Comparison of ENCODE assay signal across 1 cellular context in genomic region chr11:119368121-119369034, GRCh38.
TF ChIP-seq lines count a peak whose summit lies in the region.

No MANE protein-coding gene starts in this region.

TF ChIP-seq in HepG2, 621 proteins besides CTCF, POLR2A, EP300 and RAD21 (continued from another document and continues in another):
- TF ChIP-seq ZNF770 (CRISPR knock-in tag; IDR thresholded peaks at IDR 0.05) (peak; percentile 30; the same call in 1 of the 2 replicates), ZNF678 (CRISPR knock-in tag; IDR thresholded peaks at IDR 0.05) (0 out of 2 replicates have a peak, but pooled peaks have one; percentile 50), ZBTB34 (CRISPR knock-in tag; IDR thresholded peaks at IDR 0.05) (no peak), NAIF1 (CRISPR knock-in tag; IDR thresholded peaks at IDR 0.05; ENCODE audit: borderline replicate concordance) (0 out of 2 replicates have a peak, but pooled peaks have one; percentile 48), HOXA7 (CRISPR knock-in tag; IDR thresholded peaks at IDR 0.05) (no peak), KLF9 (CRISPR knock-in tag; IDR thresholded peaks at IDR 0.05; ENCODE audit: low read depth) (0 out of 2 replicates have a peak, but pooled peaks have one; percentile 55), PBX2 (CRISPR knock-in tag; IDR thresholded peaks at IDR 0.05) (no peak), GATAD2A (CRISPR knock-in tag; IDR thresholded peaks at IDR 0.05) (peak; percentile 96), ZNF550 (CRISPR knock-in tag; IDR thresholded peaks at IDR 0.05; ENCODE audit: borderline replicate concordance) (no peak), ZSCAN5A (CRISPR knock-in tag; IDR thresholded peaks at IDR 0.05; ENCODE audit: borderline replicate concordance) (no peak), ZNF225 (CRISPR knock-in tag; IDR thresholded peaks at IDR 0.05) (no peak), ZSCAN22 (CRISPR knock-in tag; IDR thresholded peaks at IDR 0.05) (no peak), HNF4A (CRISPR knock-in tag; IDR thresholded peaks at IDR 0.05) (peak; percentile 96), GTF2F1 (IDR thresholded peaks at IDR 0.05; ENCODE audit: low read length) (no peak; the same call in 1 of the 2 replicates), BCL6 (CRISPR knock-in tag; IDR thresholded peaks at IDR 0.05) (peak; percentile 92), TCF12 (IDR thresholded peaks at IDR 0.05) (no peak), TCF12 (CRISPR knock-in tag; IDR thresholded peaks at IDR 0.05) (no peak), ZNF574 (CRISPR knock-in tag; IDR thresholded peaks at IDR 0.05) (peak; percentile 82), ELF4 (CRISPR knock-in tag; IDR thresholded peaks at IDR 0.05; ENCODE audit: borderline replicate concordance) (no peak; the same call in 1 of the 2 replicates), CERS6 (CRISPR knock-in tag; IDR thresholded peaks at IDR 0.05) (no peak), MAX (IDR thresholded peaks at IDR 0.05) (peak; percentile 39), YEATS2 (CRISPR knock-in tag; IDR thresholded peaks at IDR 0.05; ENCODE audit: borderline replicate concordance) (peak; percentile 56; the same call in 1 of the 2 replicates), KLF6 (CRISPR knock-in tag; IDR thresholded peaks at IDR 0.05) (peak; percentile 76; the same call in 1 of the 2 replicates), RFXAP (CRISPR knock-in tag; IDR thresholded peaks at IDR 0.05; ENCODE audit: borderline replicate concordance) (peak; percentile 78), ZNF296 (CRISPR knock-in tag; conservative IDR thresholded peaks at IDR 0.05) (no peak), PRDM10 (CRISPR knock-in tag; IDR thresholded peaks at IDR 0.05; ENCODE audit: low read depth) (no peak), ZFP41 (CRISPR knock-in tag; IDR thresholded peaks at IDR 0.05; ENCODE audit: borderline replicate concordance) (no peak), ZKSCAN1 (IDR thresholded peaks at IDR 0.05; ENCODE audit: low read length) (no peak), KLF12 (CRISPR knock-in tag; IDR thresholded peaks at IDR 0.05; ENCODE audit: borderline replicate concordance) (no peak), ZNF34 (CRISPR knock-in tag; IDR thresholded peaks at IDR 0.05; ENCODE audit: borderline replicate concordance) (no peak), TERF1 (CRISPR knock-in tag; IDR thresholded peaks at IDR 0.05) (no peak), ZNF468 (CRISPR knock-in tag; IDR thresholded peaks at IDR 0.05) (no peak), ZNF710 (CRISPR knock-in tag; IDR thresholded peaks at IDR 0.05; ENCODE audit: borderline replicate concordance) (peak; percentile 29; the same call in 1 of the 2 replicates), ARNT2 (CRISPR knock-in tag; IDR thresholded peaks at IDR 0.05; ENCODE audit: low read depth) (no peak; the same call in 1 of the 2 replicates), TAF15 (IDR thresholded peaks at IDR 0.05; ENCODE audit: low read depth, low read length, poor library complexity, severe bottlenecking) (no peak), JUNB (CRISPR knock-in tag; IDR thresholded peaks at IDR 0.05; ENCODE audit: borderline replicate concordance) (peak; percentile 79; the same call in 1 of the 2 replicates), ARID2 (CRISPR knock-in tag; IDR thresholded peaks at IDR 0.05; ENCODE audit: borderline replicate concordance) (no peak)
